In the genomic region with DNA sequence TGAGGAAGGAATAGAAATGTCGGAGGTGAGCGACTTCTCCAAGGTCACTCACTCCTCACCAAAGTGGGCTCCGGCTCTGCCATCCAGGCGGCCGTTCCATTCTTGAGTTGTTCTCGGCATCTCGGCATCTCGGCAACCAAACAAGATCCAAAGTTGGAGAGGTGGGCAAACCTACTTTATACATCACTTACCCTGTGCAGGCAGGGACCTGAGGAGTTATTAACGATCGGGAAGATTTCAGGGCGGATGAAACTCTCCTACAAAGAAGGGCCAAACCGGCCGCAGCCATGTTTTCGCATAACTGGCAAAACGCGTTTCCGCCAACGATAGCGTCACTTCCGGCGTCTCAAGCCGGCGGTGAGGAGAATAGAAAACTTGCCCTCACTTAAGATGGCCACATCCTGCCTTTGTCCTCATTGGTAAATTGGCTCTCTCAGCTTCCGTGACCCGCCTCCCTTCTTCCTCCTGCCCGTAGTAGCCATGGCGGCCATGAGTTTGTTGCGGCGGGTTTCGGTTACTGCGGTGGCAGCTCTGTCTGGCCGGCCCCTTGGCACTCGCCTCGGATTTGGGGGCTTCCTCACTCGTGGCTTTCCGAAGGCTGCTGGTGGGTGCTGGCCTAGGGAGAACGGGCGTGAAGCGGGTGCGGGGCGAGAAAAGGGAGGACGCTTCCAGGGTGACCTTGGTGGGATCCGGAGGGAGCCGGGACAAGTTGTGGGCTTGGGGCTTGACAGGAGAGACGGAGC, we compare ENCODE assay signal across 8 cellular contexts. TPM values are rescaled to one million over a fixed set of nuclear protein-coding genes. Genes with fewer than 3 reads are reported as not detected.
A peak's percentile ranks its signal among the peaks of the same experiment; 100 is the strongest.
DNase-seq lines count a peak whose midpoint lies in the region; ATAC-seq lines count a peak whose summit lies in the region.

Gene MRPL47 (minus strand): TSS at position 303 of the 743 bp plus-strand sequence. CDS start 14 bp downstream, at position 289.
Gene NDUFB5 (plus strand): TSS at position 459 of the 743 bp plus-strand sequence. CDS start 22 bp downstream, at position 481.

- H3K4me2 ChIP-seq in mesenchymal stem cell (ENCODE audit: low read length, poor library complexity, severe bottlenecking), result peak within 1 kb of the TSS; percentile 89

- peak within 1 kb of the TSS; percentile 31 for H2BK15ac ChIP-seq in mesenchymal stem cell (ENCODE audit: low read depth, poor library complexity, severe bottlenecking)

- H3K9me3 ChIP-seq in NT2/D1 (ENCODE audit: insufficient read depth, low read length) (no peaks in the 10 kb centered on the region), endocrine pancreas (ENCODE audit: control insufficient read depth, low read length) (no peaks in the 10 kb centered on the region), mesenchymal stem cell (ENCODE audit: control insufficient read depth, low read length) (no peaks in the 10 kb centered on the region)

- H3K4me3 ChIP-seq in NT2/D1 (ENCODE audit: insufficient read length, low read depth) (peak within 1 kb of the TSS; percentile 70), endocrine pancreas (ENCODE audit: control insufficient read depth, insufficient read depth, low read length) (peak within 1 kb of the TSS; percentile 100), mesenchymal stem cell (ENCODE audit: insufficient read depth in 1 of 2, low read depth in 1 of 2, low read length in 2 of 2) (peak within 1 kb of the TSS; percentile 92 to 95)

- H3K36me3 ChIP-seq in NT2/D1 (ENCODE audit: insufficient read depth, insufficient read length, low read length) (peaks cover 58% of the 10 kb centered on the region), endocrine pancreas (ENCODE audit: control insufficient read depth, insufficient read depth, low read length) (no peaks in the 10 kb centered on the region), mesenchymal stem cell (ENCODE audit: control insufficient read depth in 1 of 2, insufficient read depth in 2 of 2, low read depth in 1 of 2, low read length in 2 of 2) (peaks cover 16 to 48% of the 10 kb centered on the region in 2 experiments)

- ATAC-seq in GM21381 (IDR thresholded peaks at IDR 0.05; ENCODE audit: unreplicated experiment), result peak; percentile 96
- ATAC-seq in activated CD8-positive, alpha-beta memory T cell treated with anti-CD3 and anti-CD28 coated beads, Interleukin-2, amount 10 ng/mL, durations not matched to agents 7 days and 5 days, result peak; percentile 90

- peaks cover 15% of the 10 kb centered on the region for H3K79me1 ChIP-seq in mesenchymal stem cell (replicated peaks; ENCODE audit: low read length, poor library complexity, severe bottlenecking)

- H2BK120ac ChIP-seq in mesenchymal stem cell (ENCODE audit: low read depth, low read length), result peak within 1 kb of the TSS; percentile 12

- CTCF ChIA-PET in activated CD8-positive, alpha-beta memory T cell treated with anti-CD3 and anti-CD28 coated beads, Interleukin-2, amount 10 ng/mL, durations not matched to agents 7 days and 5 days (lab: Charles Lee), result interaction anchor here (1.0 to 2.0 kb wide), 3 partner anchors 11 to 48 kb away, joined by 4 to 8 read pairs (median 8); partner anchors contain the start of gene USP13

- H3K9me3 Mint-ChIP-seq in activated CD8-positive, alpha-beta memory T cell treated with anti-CD3 and anti-CD28 coated beads, Interleukin-2, amount 10 ng/mL, durations not matched to agents 7 days and 5 days (ENCODE audit: low read depth), result no peaks in the 10 kb centered on the region

- H3K14ac ChIP-seq in mesenchymal stem cell (ENCODE audit: low read length in 2 of 2), result peak within 1 kb of the TSS in 1 of 2 experiments; percentile 95

- peak within 1 kb of the TSS; percentile 99 for H3K4me3 Mint-ChIP-seq in activated CD8-positive, alpha-beta memory T cell treated with anti-CD3 and anti-CD28 coated beads, Interleukin-2, amount 10 ng/mL, durations not matched to agents 7 days and 5 days

- H3K27ac Mint-ChIP-seq in activated CD8-positive, alpha-beta memory T cell treated with anti-CD3 and anti-CD28 coated beads, Interleukin-2, amount 10 ng/mL, durations not matched to agents 7 days and 5 days, result peak within 1 kb of the TSS; percentile 100

- DNase-seq in COR-L47 (lab: John Stamatoyannopoulos, UW), result peak; percentile 97
- peak; percentile 16 to 94 (median 86) for DNase-seq in HUDEP-2 (lab: John Stamatoyannopoulos, UW; ENCODE audit: unreplicated experiment in 76 of 76)
- DNase-seq in NT2/D1 (ENCODE audit: low read depth, low spot score), result peak; percentile 94
- peak; percentile 96 for DNase-seq in activated CD8-positive, alpha-beta memory T cell treated with anti-CD3 and anti-CD28 coated beads, Interleukin-2, amount 10 ng/mL, durations not matched to agents 7 days and 5 days
- peak; percentile 98 for DNase-seq in mesenchymal stem cell
- DNase-seq in stimulated activated CD8-positive, alpha-beta memory T cell treated with anti-CD3 and anti-CD28 coated beads, Interleukin-12 subunit alpha, Interleukin-12 subunit beta, amount 100 ng/mL, for 4 hours (ENCODE audit: low read depth), result peak; percentile 81

- peaks cover 42% of the 10 kb centered on the region for H3K4me1 Mint-ChIP-seq in activated CD8-positive, alpha-beta memory T cell treated with anti-CD3 and anti-CD28 coated beads, Interleukin-2, amount 10 ng/mL, durations not matched to agents 7 days and 5 days

- WGBS in mesenchymal stem cell, result under 1% methylated on average over 42 of the region's 45 CpGs

- H2AK5ac ChIP-seq in mesenchymal stem cell (ENCODE audit: low read length, severe bottlenecking), result no peak within 1 kb of the TSS

- peaks cover 11% of the 10 kb centered on the region for H3K36me3 Mint-ChIP-seq in activated CD8-positive, alpha-beta memory T cell treated with anti-CD3 and anti-CD28 coated beads, Interleukin-2, amount 10 ng/mL, durations not matched to agents 7 days and 5 days

- H3K18ac ChIP-seq in mesenchymal stem cell (ENCODE audit: low read depth in 1 of 2, low read length in 2 of 2), result peak within 1 kb of the TSS; percentile 65 to 93

- peak within 1 kb of the TSS; percentile 36 for H2BK5ac ChIP-seq in mesenchymal stem cell (ENCODE audit: low read depth, low read length, poor library complexity, severe bottlenecking)

- peak within 1 kb of the TSS; percentile 93 for H3K9ac ChIP-seq in NT2/D1 (ENCODE audit: insufficient read length, low read depth)
- H3K9ac ChIP-seq in endocrine pancreas (ENCODE audit: control insufficient read depth, insufficient read depth, low read length), result peak within 1 kb of the TSS; percentile 99
- peak within 1 kb of the TSS; percentile 99 for H3K9ac ChIP-seq in mesenchymal stem cell (ENCODE audit: low read length)

- H4K91ac ChIP-seq in mesenchymal stem cell (ENCODE audit: low read length), result peak within 1 kb of the TSS; percentile 66

- peak within 1 kb of the TSS; percentile 83 for H4K8ac ChIP-seq in mesenchymal stem cell (ENCODE audit: low read length)

- H3K27me3 Mint-ChIP-seq in activated CD8-positive, alpha-beta memory T cell treated with anti-CD3 and anti-CD28 coated beads, Interleukin-2, amount 10 ng/mL, durations not matched to agents 7 days and 5 days, result no peaks in the 10 kb centered on the region

- peak within 1 kb of the TSS in 1 of 2 experiments; percentile 34 for H3K23ac ChIP-seq in mesenchymal stem cell (ENCODE audit: low read length in 2 of 2)

- peak within 1 kb of the TSS; percentile 76 for H3K27ac ChIP-seq in mesenchymal stem cell (ENCODE audit: low read length, poor library complexity, severe bottlenecking)

- peak within 1 kb of the TSS; percentile 67 for H2AFZ ChIP-seq in mesenchymal stem cell (ENCODE audit: low read depth, low read length)

- peak within 1 kb of the TSS; percentile 2 to 90 for H3K4ac ChIP-seq in mesenchymal stem cell (ENCODE audit: low read depth in 1 of 2, low read length in 2 of 2)

- H3K4me1 ChIP-seq in NT2/D1 (ENCODE audit: insufficient read depth, insufficient read length), result no peaks in the 10 kb centered on the region
- H3K4me1 ChIP-seq in endocrine pancreas (ENCODE audit: control insufficient read depth, insufficient read depth, low read length), result peaks cover 5% of the 10 kb centered on the region
- peaks cover 10% of the 10 kb centered on the region for H3K4me1 ChIP-seq in mesenchymal stem cell (ENCODE audit: control insufficient read depth, insufficient read depth, low read depth, low read length)

- peak within 1 kb of the TSS in 1 of 2 experiments; percentile 28 for H2BK12ac ChIP-seq in mesenchymal stem cell (ENCODE audit: low read length in 2 of 2)

- H3K27me3 ChIP-seq in NT2/D1 (ENCODE audit: insufficient read depth, insufficient read length), result no peaks in the 10 kb centered on the region
- no peaks in the 10 kb centered on the region for H3K27me3 ChIP-seq in endocrine pancreas (ENCODE audit: control insufficient read depth, insufficient read depth, low read length)
- H3K27me3 ChIP-seq in mesenchymal stem cell (ENCODE audit: control insufficient read depth in 1 of 2, insufficient read depth in 1 of 2, low read length in 2 of 2), result no peaks in the 10 kb centered on the region

RNA-seq across cellular contexts. Expression of gene MRPL47, which starts in this region (rescaled TPM):
- total RNA-seq in activated CD8-positive, alpha-beta memory T cell treated with anti-CD3 and anti-CD28 coated beads, Interleukin-2, amount 10 ng/mL, durations not matched to agents 7 days and 5 days, result 10 to 100 TPM; 29.7 to 49.8 TPM
- 82.8 TPM for polyA plus RNA-seq in mesenchymal stem cell (2013, experiment 1 of 2)
- 83.1 TPM for polyA plus RNA-seq in mesenchymal stem cell (2013, experiment 2 of 2)

RNA-seq across cellular contexts. Expression of gene NDUFB5, which starts in this region (rescaled TPM):
- 10 to 100 TPM; 83.1 to 97.3 TPM for total RNA-seq in activated CD8-positive, alpha-beta memory T cell treated with anti-CD3 and anti-CD28 coated beads, Interleukin-2, amount 10 ng/mL, durations not matched to agents 7 days and 5 days
- polyA plus RNA-seq in mesenchymal stem cell (2013, experiment 1 of 2), result 80.4 TPM
- polyA plus RNA-seq in mesenchymal stem cell (2013, experiment 2 of 2), result 85.2 TPM

Comparison
In these comparisons a context has a peak if more than half of its experiments do, and no peak if none do; other contexts are left out.
1. Peak in every context shown above with its lines: DNase-seq, ATAC-seq, H3K4me3 ChIP-seq and H3K27ac ChIP-seq.